12 cellular contexts compared by ENCODE assay signal in genomic region chr5:96893342-96893741, GRCh38. TPM values are rescaled to one million over a fixed set of nuclear protein-coding genes. Genes with fewer than 3 reads are reported as not detected.
A peak's percentile ranks its signal among the peaks of the same experiment; 100 is the strongest.
DNase-seq lines count a peak whose midpoint lies in the region; ATAC-seq and TF ChIP-seq lines count a peak whose summit lies in the region.
"Had no signal": no experiment of that assay in that cellular context is flagged by ENCODE, and none has a peak within 500 bp of the region (broad histone marks: within the 10 kb centered on the region; RNA-seq: fewer than 3 reads in every experiment).

No MANE protein-coding gene starts in this region.

- POLR2A ChIA-PET in activated CD4-positive, alpha-beta T cell treated with anti-CD3 and anti-CD28 coated beads, Interleukin-2, amount 10 ng/mL, durations not matched to agents 7 days and 5 days (lab: Charles Lee) = interaction anchor here (0.6 kb wide), 1 partner anchor 13 kb away, joined by 3 read pairs; no protein-coding TSS in a partner anchor

- H3K4me3 Mint-ChIP-seq in activated CD4-positive, alpha-beta T cell treated with anti-CD3 and anti-CD28 coated beads, Interleukin-2, amount 10 ng/mL, durations not matched to agents 7 days and 5 days = no peak overlapping the region
- no peak overlapping the region for H3K4me3 Mint-ChIP-seq in endothelial cell (ENCODE audit: unreplicated experiment)
- H3K4me3 Mint-ChIP-seq: CD14-positive monocyte had no signal

- peaks cover 73% of the 10 kb centered on the region for H3K36me3 Mint-ChIP-seq in activated CD4-positive, alpha-beta T cell treated with anti-CD3 and anti-CD28 coated beads, Interleukin-2, amount 10 ng/mL, durations not matched to agents 7 days and 5 days (ENCODE audit: low read depth)
- no peaks in the 10 kb centered on the region for H3K36me3 Mint-ChIP-seq in endothelial cell (ENCODE audit: low read depth, unreplicated experiment)

- H3K4me1 Mint-ChIP-seq in activated CD4-positive, alpha-beta T cell treated with anti-CD3 and anti-CD28 coated beads, Interleukin-2, amount 10 ng/mL, durations not matched to agents 7 days and 5 days = peaks cover 57% of the 10 kb centered on the region
- H3K4me1 Mint-ChIP-seq in endothelial cell (ENCODE audit: unreplicated experiment) = peaks cover 6% of the 10 kb centered on the region

- H3K9me3 Mint-ChIP-seq in activated CD4-positive, alpha-beta T cell treated with anti-CD3 and anti-CD28 coated beads, Interleukin-2, amount 10 ng/mL, durations not matched to agents 7 days and 5 days = no peaks in the 10 kb centered on the region
- H3K9me3 Mint-ChIP-seq in endothelial cell (ENCODE audit: unreplicated experiment) = no peaks in the 10 kb centered on the region
- H3K9me3 Mint-ChIP-seq: CD14-positive monocyte had no signal

- no peak overlapping the region for H3K4me3 ChIP-seq in fibroblast of the aortic adventitia (ENCODE audit: low read depth, low read length)
- H3K4me3 ChIP-seq: colonic mucosa had no signal

- peak; percentile 25 for DNase-seq in activated CD8-positive, alpha-beta memory T cell treated with anti-CD3 and anti-CD28 coated beads, Interleukin-2, amount 50 U/mL, for 4 hours
- DNase-seq in activated CD8-positive, alpha-beta memory T cell treated with anti-CD3 and anti-CD28 coated beads for 24 hours = no peak
- no peak for DNase-seq in activated CD4-positive, alpha-beta T cell treated with anti-CD3 and anti-CD28 coated beads, Interleukin-2, amount 10 ng/mL, durations not matched to agents 7 days and 5 days
- DNase-seq in fibroblast of the aortic adventitia (ENCODE audit: low read depth) = peak; percentile 79
- DNase-seq in stimulated activated naive CD4-positive, alpha-beta T cell treated with Interleukin-2 at 50 U/mL for 16 hours (lab: John Stamatoyannopoulos, UW) = peak; percentile 9
- no peak for DNase-seq in OCI-M1 (lab: John Stamatoyannopoulos, UW)
- no peak for DNase-seq in endothelial cell (ENCODE audit: low spot score)
- DNase-seq: colonic mucosa, left ventricle myocardium superior, NCI-H1694 treated with DMSO at 0.1 percent for 48 hours had no signal

- CTCF ChIA-PET in activated CD4-positive, alpha-beta T cell treated with anti-CD3 and anti-CD28 coated beads, Interleukin-2, amount 10 ng/mL, durations not matched to agents 7 days and 5 days (lab: Charles Lee) = interaction anchor here (1.3 to 2.0 kb wide), 3 partner anchors 16 to 24 kb away, joined by 4 to 5 read pairs (median 4); no protein-coding TSS in a partner anchor

- H3K27ac Mint-ChIP-seq in activated CD4-positive, alpha-beta T cell treated with anti-CD3 and anti-CD28 coated beads, Interleukin-2, amount 10 ng/mL, durations not matched to agents 7 days and 5 days = peak overlapping the region; percentile 5
- H3K27ac Mint-ChIP-seq in endothelial cell (ENCODE audit: unreplicated experiment) = no peak overlapping the region

- TF ChIP-seq CTCF in fibroblast of the aortic adventitia (IDR thresholded peaks at IDR 0.05; ENCODE audit: insufficient read depth, low read length) = no peak
- no peak for TF ChIP-seq CTCF in endothelial cell (IDR thresholded peaks at IDR 0.05; ENCODE audit: unreplicated experiment)

- H3K27me3 Mint-ChIP-seq in activated CD4-positive, alpha-beta T cell treated with anti-CD3 and anti-CD28 coated beads, Interleukin-2, amount 10 ng/mL, durations not matched to agents 7 days and 5 days = no peaks in the 10 kb centered on the region
- peaks cover 1% of the 10 kb centered on the region for H3K27me3 Mint-ChIP-seq in endothelial cell (ENCODE audit: unreplicated experiment)

- no peak for ATAC-seq in HG03520 (IDR thresholded peaks at IDR 0.05; ENCODE audit: unreplicated experiment)
- ATAC-seq: left ventricle myocardium superior had no signal

RNA-seq across cellular contexts. Expression of gene ERAP2, which starts 17.0 kb away (rescaled TPM):
- total RNA-seq in activated CD4-positive, alpha-beta T cell treated with anti-CD3 and anti-CD28 coated beads, Interleukin-2, amount 10 ng/mL, durations not matched to agents 7 days and 5 days = 100 to 1,000 TPM; 122 to 138 TPM
- total RNA-seq in fibroblast of the aortic adventitia (ENCODE audit: low replicate concordance) (6.7 and 9.6 TPM in 2 replicates), endothelial cell (ENCODE audit: unreplicated experiment) (0.08 TPM)

RNA-seq across cellular contexts. Expression of gene LNPEP, which starts 42.5 kb away (rescaled TPM):
- total RNA-seq in activated CD4-positive, alpha-beta T cell treated with anti-CD3 and anti-CD28 coated beads, Interleukin-2, amount 10 ng/mL, durations not matched to agents 7 days and 5 days = 10 to 100 TPM; 91.4 to 97.2 TPM
- total RNA-seq in fibroblast of the aortic adventitia (ENCODE audit: low replicate concordance) = 18.8 and 46.3 TPM in 2 replicates
- 13.2 TPM for total RNA-seq in endothelial cell (ENCODE audit: unreplicated experiment)

Comparison
In these comparisons a context has a peak if more than half of its experiments do, and no peak if none do; other contexts are left out.
1. DNase-seq: peak in activated CD8-positive, alpha-beta memory T cell treated with anti-CD3 and anti-CD28 coated beads, Interleukin-2, amount 50 U/mL, for 4 hours (single experiment), fibroblast of the aortic adventitia (single experiment) and stimulated activated naive CD4-positive, alpha-beta T cell treated with Interleukin-2 at 50 U/mL for 16 hours (single experiment); none in activated CD8-positive, alpha-beta memory T cell treated with anti-CD3 and anti-CD28 coated beads for 24 hours (single experiment), activated CD4-positive, alpha-beta T cell treated with anti-CD3 and anti-CD28 coated beads, Interleukin-2, amount 10 ng/mL, durations not matched to agents 7 days and 5 days (single experiment), OCI-M1 (single experiment) and endothelial cell (single experiment).
2. RNA of gene ERAP2, which starts 17.0 kb away (total RNA-seq): 122 to 138 TPM in activated CD4-positive, alpha-beta T cell treated with anti-CD3 and anti-CD28 coated beads, Interleukin-2, amount 10 ng/mL, durations not matched to agents 7 days and 5 days; 6.7 to 9.6 TPM in fibroblast of the aortic adventitia and 0.08 TPM in endothelial cell (single experiment); every median in the first group is over 10 times any median in the second.